ENCODE assay signal across 30 cellular contexts in genomic region chr20:3653921-3654320, GRCh38. TPM values are rescaled to one million over a fixed set of nuclear protein-coding genes. Genes with fewer than 3 reads are reported as not detected.
"Had no signal": no experiment of that assay in that cellular context is flagged by ENCODE, and none has a peak within 500 bp of the region (broad histone marks: within the 10 kb centered on the region; RNA-seq: fewer than 3 reads in every experiment).

No MANE protein-coding gene starts in this region.

- H3K27ac ChIP-seq: adrenal gland, esophagus muscularis mucosa, gastroesophageal sphincter, heart left ventricle, tibial artery, uterus had no signal

- H3K4me1 ChIP-seq: adrenal gland, esophagus muscularis mucosa, gastroesophageal sphincter, tibial artery, uterus had no signal

- ATAC-seq: activated CD8-positive, alpha-beta T cell treated with anti-CD3 and anti-CD28 coated beads for 36 hours; activated T-cell treated with anti-CD3 and anti-CD28 coated beads, Interleukin-2, amount 50 U/mL, for 72 hours; gastroesophageal sphincter; left ventricle myocardium superior; mucosa of descending colon had no signal

- H3K9me3 Mint-ChIP-seq: activated CD4-positive, alpha-beta T cell treated with anti-CD3 and anti-CD28 coated beads, Interleukin-2, amount 10 ng/mL, durations not matched to agents 24 days and 14 days; activated CD8-positive, alpha-beta T cell treated with anti-CD3 and anti-CD28 coated beads for 36 hours; activated naive CD4-positive, alpha-beta T cell treated with anti-CD3 and anti-CD28 coated beads, Interleukin-2, amount 50 U/mL, for 24 hours; natural killer cell had no signal

- H3K27ac Mint-ChIP-seq: activated CD4-positive, alpha-beta T cell treated with anti-CD3 and anti-CD28 coated beads, Interleukin-2, amount 10 ng/mL, durations not matched to agents 24 days and 14 days; activated CD8-positive, alpha-beta T cell treated with anti-CD3 and anti-CD28 coated beads for 36 hours; activated naive CD4-positive, alpha-beta T cell treated with anti-CD3 and anti-CD28 coated beads, Interleukin-2, amount 50 U/mL, for 24 hours; natural killer cell had no signal

- H3K27me3 ChIP-seq: adrenal gland, uterus had no signal

- H3K4me3 Mint-ChIP-seq: activated CD4-positive, alpha-beta T cell treated with anti-CD3 and anti-CD28 coated beads, Interleukin-2, amount 10 ng/mL, durations not matched to agents 24 days and 14 days; activated CD8-positive, alpha-beta T cell treated with anti-CD3 and anti-CD28 coated beads for 36 hours; activated naive CD4-positive, alpha-beta T cell treated with anti-CD3 and anti-CD28 coated beads, Interleukin-2, amount 50 U/mL, for 24 hours; activated T-cell treated with anti-CD3 and anti-CD28 coated beads, Interleukin-2, amount 50 U/mL, for 72 hours; natural killer cell had no signal

- DNase-seq: activated CD4-positive, alpha-beta T cell treated with anti-CD3 and anti-CD28 coated beads, Interleukin-2, amount 10 ng/mL, durations not matched to agents 24 days and 14 days; activated CD4-positive, CD25-positive, alpha-beta regulatory T cell; activated CD8-positive, alpha-beta T cell treated with anti-CD3 and anti-CD28 coated beads for 36 hours; activated gamma-delta T cell; activated T-cell treated with anti-CD3 and anti-CD28 coated beads, Interleukin-2, amount 50 U/mL, for 72 hours; cerebellar nuclear complex; cortex of kidney; effector CD8-positive, alpha-beta T cell; heart left ventricle; left ventricle myocardium superior; mucosa of descending colon; natural killer cell; occipital lobe; stimulated activated CD4-positive, alpha-beta T cell treated with anti-CD3 and anti-CD28 coated beads, Interleukin-12 subunit alpha, Interleukin-12 subunit beta, amount 100 ng/mL, for 4 hours; stimulated activated CD4-positive, alpha-beta T cell treated with anti-CD3 and anti-CD28 coated beads, Interleukin-1b, Interleukin-23, amount 100 ng/mL, for 48 hours; stimulated activated CD8-positive, alpha-beta memory T cell treated with anti-CD3 and anti-CD28 coated beads, Interleukin-4, amount 100 ng/mL, for 48 hours; stimulated activated naive CD4-positive, alpha-beta T cell; T1000; tibial artery; uterus had no signal

- H3K9me3 ChIP-seq: adrenal gland, mucosa of descending colon, uterus had no signal

- FAIRE-seq: astrocyte, bronchial epithelial cell, endothelial cell of umbilical vein had no signal

- H3K36me3 ChIP-seq: uterus had no signal

- H3K4me3 ChIP-seq: adrenal gland, esophagus muscularis mucosa, gastroesophageal sphincter, heart left ventricle, mucosa of descending colon, tibial artery, uterus had no signal

- H3K4me1 Mint-ChIP-seq: activated naive CD4-positive, alpha-beta T cell treated with anti-CD3 and anti-CD28 coated beads, Interleukin-2, amount 50 U/mL, for 24 hours had no signal

RNA-seq across cellular contexts. Expression of gene GFRA4, which starts 9.3 kb away (rescaled TPM):
- total RNA-seq: activated CD4-positive, alpha-beta T cell treated with anti-CD3 and anti-CD28 coated beads, Interleukin-2, amount 10 ng/mL, durations not matched to agents 24 days and 14 days; activated CD8-positive, alpha-beta T cell treated with anti-CD3 and anti-CD28 coated beads for 36 hours; activated T-cell treated with anti-CD3 and anti-CD28 coated beads, Interleukin-2, amount 50 U/mL, for 72 hours; adrenal gland; astrocyte; bronchial epithelial cell; endothelial cell of umbilical vein; esophagus muscularis mucosa; gastroesophageal sphincter; heart left ventricle; left ventricle myocardium superior; mucosa of descending colon; natural killer cell; occipital lobe; renal cortical epithelial cell; subcutaneous adipose tissue; T-helper 1 cell treated with Interleukin-12 subunit alpha and Interleukin-12 subunit beta and Interleukin-4 antibody, amounts not matched to agents 30 ng/mL and 1 ng/mL, for 36 hours; uterus had no signal
- polyA plus RNA-seq: adrenal gland, endothelial cell of umbilical vein, heart left ventricle had no signal

RNA-seq across cellular contexts. Expression of gene ADAM33, which starts 27.9 kb away (rescaled TPM):
- total RNA-seq: activated CD4-positive, alpha-beta T cell treated with anti-CD3 and anti-CD28 coated beads, Interleukin-2, amount 10 ng/mL, durations not matched to agents 24 days and 14 days; activated CD8-positive, alpha-beta T cell treated with anti-CD3 and anti-CD28 coated beads for 36 hours; activated T-cell treated with anti-CD3 and anti-CD28 coated beads, Interleukin-2, amount 50 U/mL, for 72 hours; natural killer cell; T-helper 1 cell treated with Interleukin-12 subunit alpha and Interleukin-12 subunit beta and Interleukin-4 antibody, amounts not matched to agents 30 ng/mL and 1 ng/mL, for 36 hours had no signal

RNA-seq across cellular contexts. Expression of gene SIGLEC1, which starts 58.5 kb away (rescaled TPM):
- total RNA-seq: activated CD4-positive, alpha-beta T cell treated with anti-CD3 and anti-CD28 coated beads, Interleukin-2, amount 10 ng/mL, durations not matched to agents 24 days and 14 days; activated CD8-positive, alpha-beta T cell treated with anti-CD3 and anti-CD28 coated beads for 36 hours; astrocyte; bronchial epithelial cell; endothelial cell of umbilical vein; renal cortical epithelial cell; T-helper 1 cell treated with Interleukin-12 subunit alpha and Interleukin-12 subunit beta and Interleukin-4 antibody, amounts not matched to agents 30 ng/mL and 1 ng/mL, for 36 hours had no signal
- polyA plus RNA-seq: endothelial cell of umbilical vein had no signal
